Comparison of ENCODE assay signal across 22 cellular contexts in genomic region chr1:243831463-243831862, GRCh38. TPM values are rescaled to one million over a fixed set of nuclear protein-coding genes. Genes with fewer than 3 reads are reported as not detected.
DNase-seq lines count a peak whose midpoint lies in the region; ATAC-seq lines count a peak whose summit lies in the region.
"Had no signal": no experiment of that assay in that cellular context is flagged by ENCODE, and none has a peak within 500 bp of the region (broad histone marks: within the 10 kb centered on the region; RNA-seq: fewer than 3 reads in every experiment).

No MANE protein-coding gene starts in this region.

- no peak overlapping the region for H3K23ac ChIP-seq in mesenchymal stem cell (ENCODE audit: low read length in 2 of 2)

- H3K4me3 ChIP-seq in mesenchymal stem cell (ENCODE audit: insufficient read depth in 1 of 2, low read depth in 1 of 2, low read length in 2 of 2), result no peak overlapping the region
- H3K4me3 ChIP-seq: A549, BLaER1, MG63 had no signal

- no peaks in the 10 kb centered on the region for H3K4me1 ChIP-seq in mesenchymal stem cell (ENCODE audit: control insufficient read depth, insufficient read depth, low read depth, low read length)

- no peak overlapping the region for H3K4me2 ChIP-seq in mesenchymal stem cell (ENCODE audit: low read length, poor library complexity, severe bottlenecking)
- H3K4me2 ChIP-seq: A549, BLaER1 had no signal

- H3K36me3 ChIP-seq in mesenchymal stem cell (ENCODE audit: control insufficient read depth in 1 of 2, insufficient read depth in 2 of 2, low read depth in 1 of 2, low read length in 2 of 2), result peaks cover 0 to 25% of the 10 kb centered on the region in 2 experiments
- H3K36me3 ChIP-seq: MG63 had no signal

- H2BK15ac ChIP-seq in mesenchymal stem cell (ENCODE audit: low read depth, poor library complexity, severe bottlenecking), result no peak overlapping the region

- H3K4me3 Mint-ChIP-seq in activated T-cell treated with anti-CD3 and anti-CD28 coated beads, Interleukin-2, amount 50 U/mL, for 4 hours, result no peak overlapping the region
- H3K4me3 Mint-ChIP-seq in activated T-helper 17 cell treated with anti-CD3 and anti-CD28 coated beads, Interleukin-2, amount 50 U/mL, for 72 hours, result peak overlapping the region; percentile 2
- H3K4me3 Mint-ChIP-seq in effector memory CD8-positive, alpha-beta T cell, result no peak overlapping the region
- H3K4me3 Mint-ChIP-seq: CD8-positive, alpha-beta T cell had no signal

- H3K18ac ChIP-seq in mesenchymal stem cell (ENCODE audit: low read depth in 1 of 2, low read length in 2 of 2), result no peak overlapping the region

- H3K27ac Mint-ChIP-seq in activated T-helper 17 cell treated with anti-CD3 and anti-CD28 coated beads, Interleukin-2, amount 50 U/mL, for 72 hours, result peak overlapping the region; percentile 23
- H3K27ac Mint-ChIP-seq in effector memory CD8-positive, alpha-beta T cell, result peak overlapping the region; percentile 47 to 78
- H3K27ac Mint-ChIP-seq: CD8-positive, alpha-beta T cell had no signal

- no peak overlapping the region for H4K91ac ChIP-seq in mesenchymal stem cell (ENCODE audit: low read length)

- 100% methylated on average over 1 of the region's 3 CpGs for WGBS in mesenchymal stem cell

- DNase-seq in activated T-cell treated with anti-CD3 and anti-CD28 coated beads, Interleukin-2, amount 50 U/mL, for 4 hours, result no peak
- no peak for DNase-seq in activated T-cell treated with anti-CD3 and anti-CD28 coated beads, Interleukin-2, amount 50 U/mL, for 48 hours
- no peak for DNase-seq in effector memory CD8-positive, alpha-beta T cell
- no peak for DNase-seq in stimulated activated naive CD8-positive, alpha-beta T cell treated with anti-CD3 and anti-CD28 coated beads, Interleukin-15, Interleukin-2, amounts not matched to agents 100 U/mL and 50 U/mL, for 24 hours
- no peak for DNase-seq in mesenchymal stem cell
- no peak for DNase-seq in stimulated activated naive CD4-positive, alpha-beta T cell (lab: John Stamatoyannopoulos, UW)
- no peak for DNase-seq in amygdala (lab: John Stamatoyannopoulos, UW)
- DNase-seq: CD8-positive, alpha-beta T cell; DMS53; EL; Kasumi-1; MG63; NCI-H1048; NCI-H1436; NCI-H1930; NCI-H345; NCI-H524 treated with DMSO at 0.1 percent for 48 hours; PC-3; RPMI8226 had no signal

- H2AK5ac ChIP-seq in mesenchymal stem cell (ENCODE audit: low read length, severe bottlenecking), result no peak overlapping the region

- no peaks in the 10 kb centered on the region for H3K27me3 ChIP-seq in mesenchymal stem cell (ENCODE audit: control insufficient read depth in 1 of 2, insufficient read depth in 1 of 2, low read length in 2 of 2)
- H3K27me3 ChIP-seq: BLaER1, MG63 had no signal

- no peak overlapping the region for H3K4ac ChIP-seq in mesenchymal stem cell (ENCODE audit: low read depth in 1 of 2, low read length in 2 of 2)

- no peak overlapping the region for H2BK5ac ChIP-seq in mesenchymal stem cell (ENCODE audit: low read depth, low read length, poor library complexity, severe bottlenecking)

- no peak overlapping the region for H2BK12ac ChIP-seq in mesenchymal stem cell (ENCODE audit: low read length in 2 of 2)

- H3K14ac ChIP-seq in mesenchymal stem cell (ENCODE audit: low read length in 2 of 2), result no peak overlapping the region

- H3K27ac ChIP-seq in mesenchymal stem cell (ENCODE audit: low read length, poor library complexity, severe bottlenecking), result no peak overlapping the region
- H3K27ac ChIP-seq: A549, BLaER1 had no signal

- peaks cover 39% of the 10 kb centered on the region for H3K4me1 Mint-ChIP-seq in activated T-cell treated with anti-CD3 and anti-CD28 coated beads, Interleukin-2, amount 50 U/mL, for 4 hours (ENCODE audit: low read depth)
- H3K4me1 Mint-ChIP-seq in activated T-helper 17 cell treated with anti-CD3 and anti-CD28 coated beads, Interleukin-2, amount 50 U/mL, for 72 hours, result peaks cover 23% of the 10 kb centered on the region
- H3K4me1 Mint-ChIP-seq in effector memory CD8-positive, alpha-beta T cell (ENCODE audit: low read depth in 2 of 2), result peaks cover 23 to 36% of the 10 kb centered on the region in 2 donors

- H3K9me3 Mint-ChIP-seq in activated T-cell treated with anti-CD3 and anti-CD28 coated beads, Interleukin-2, amount 50 U/mL, for 4 hours, result peaks cover 4% of the 10 kb centered on the region
- peaks cover 13% of the 10 kb centered on the region for H3K9me3 Mint-ChIP-seq in activated T-helper 17 cell treated with anti-CD3 and anti-CD28 coated beads, Interleukin-2, amount 50 U/mL, for 72 hours
- peaks cover 0 to 8% of the 10 kb centered on the region in 2 donors for H3K9me3 Mint-ChIP-seq in effector memory CD8-positive, alpha-beta T cell

- no peak overlapping the region for H2BK120ac ChIP-seq in mesenchymal stem cell (ENCODE audit: low read depth, low read length)

- H3K9ac ChIP-seq in mesenchymal stem cell (ENCODE audit: low read length), result no peak overlapping the region
- H3K9ac ChIP-seq: BLaER1 had no signal

- peaks cover 31% of the 10 kb centered on the region for H3K36me3 Mint-ChIP-seq in activated T-cell treated with anti-CD3 and anti-CD28 coated beads, Interleukin-2, amount 50 U/mL, for 4 hours (ENCODE audit: insufficient read depth)
- peaks cover 19% of the 10 kb centered on the region for H3K36me3 Mint-ChIP-seq in activated T-helper 17 cell treated with anti-CD3 and anti-CD28 coated beads, Interleukin-2, amount 50 U/mL, for 72 hours (ENCODE audit: low read depth)
- peaks cover 3% of the 10 kb centered on the region for H3K36me3 Mint-ChIP-seq in effector memory CD8-positive, alpha-beta T cell (ENCODE audit: insufficient read depth)

- peaks cover 19% of the 10 kb centered on the region for H3K9me3 ChIP-seq in mesenchymal stem cell (ENCODE audit: control insufficient read depth, low read length)
- H3K9me3 ChIP-seq: MG63 had no signal

- peak; percentile 55 to 56 for ATAC-seq in activated T-cell treated with anti-CD3 and anti-CD28 coated beads, Interleukin-2, amount 50 U/mL, for 4 hours
- ATAC-seq in activated T-helper 17 cell treated with anti-CD3 and anti-CD28 coated beads, Interleukin-2, amount 50 U/mL, for 72 hours (replicated peaks), result peak; percentile 86
- no peak for ATAC-seq in effector memory CD8-positive, alpha-beta T cell (replicated peaks)
- ATAC-seq in stimulated activated naive CD8-positive, alpha-beta T cell treated with anti-CD3 and anti-CD28 coated beads, Interleukin-15, Interleukin-2, amounts not matched to agents 100 U/mL and 50 U/mL, for 24 hours, result peak; percentile 75
- ATAC-seq: A549; CD8-positive, alpha-beta T cell; PC-3 had no signal

- no peak overlapping the region for H2AFZ ChIP-seq in mesenchymal stem cell (ENCODE audit: low read depth, low read length)

- H3K27me3 Mint-ChIP-seq in activated T-cell treated with anti-CD3 and anti-CD28 coated beads, Interleukin-2, amount 50 U/mL, for 4 hours (ENCODE audit: low read depth), result no peaks in the 10 kb centered on the region
- no peaks in the 10 kb centered on the region for H3K27me3 Mint-ChIP-seq in activated T-helper 17 cell treated with anti-CD3 and anti-CD28 coated beads, Interleukin-2, amount 50 U/mL, for 72 hours
- H3K27me3 Mint-ChIP-seq in effector memory CD8-positive, alpha-beta T cell, result no peaks in the 10 kb centered on the region

- no peak overlapping the region for H4K8ac ChIP-seq in mesenchymal stem cell (ENCODE audit: low read length)

- H3K79me1 ChIP-seq in mesenchymal stem cell (replicated peaks; ENCODE audit: low read length, poor library complexity, severe bottlenecking), result peaks cover 18% of the 10 kb centered on the region

RNA-seq across cellular contexts. Expression of gene AKT3, which starts 18.6 kb away (rescaled TPM):
- 10 to 100 TPM; 17.9 to 19.1 (median 18.3) TPM for total RNA-seq in activated T-cell treated with anti-CD3 and anti-CD28 coated beads, Interleukin-2, amount 50 U/mL, for 4 hours
- total RNA-seq in activated T-helper 17 cell treated with anti-CD3 and anti-CD28 coated beads, Interleukin-2, amount 50 U/mL, for 72 hours, result 10 to 100 TPM; 32.2 to 53.2 TPM
- polyA plus RNA-seq in mesenchymal stem cell (2013, experiment 1 of 2), result 32.9 TPM
- 34.8 TPM for polyA plus RNA-seq in mesenchymal stem cell (2013, experiment 2 of 2)
